19 cellular contexts compared by ENCODE assay signal in the genomic region with DNA sequence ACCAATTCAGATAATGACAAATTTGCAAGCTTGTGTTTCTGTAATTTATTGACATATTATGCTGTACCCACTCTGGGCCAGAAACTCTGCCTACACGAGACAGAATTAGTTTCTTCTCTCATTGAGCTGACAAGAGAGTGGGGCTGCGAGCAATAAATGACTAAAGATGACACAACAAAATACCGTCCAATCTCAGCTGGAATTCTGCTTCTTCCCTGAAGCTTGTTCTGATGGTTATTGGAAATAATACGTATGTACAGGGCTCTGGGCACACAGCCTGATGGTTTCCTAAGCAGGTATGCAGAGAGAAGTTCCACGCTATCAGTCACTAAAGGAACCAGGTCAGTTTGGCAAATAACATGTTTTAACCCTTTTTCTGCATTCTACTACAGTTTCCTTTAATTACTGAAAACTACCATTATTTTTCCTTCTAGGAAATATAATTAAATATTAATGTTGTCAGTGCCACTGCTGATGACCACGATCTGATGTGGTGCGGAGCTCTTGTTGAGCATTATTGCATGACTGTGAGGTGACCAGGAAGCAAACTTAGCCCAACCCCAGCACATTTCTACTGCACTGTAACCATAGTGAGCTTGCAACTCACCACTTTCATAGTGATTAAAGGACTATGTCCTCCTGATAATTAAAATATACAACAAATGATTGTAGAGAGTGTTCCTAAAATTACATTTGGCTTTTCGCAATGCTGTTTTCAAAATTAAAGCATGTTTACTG.
A peak's percentile ranks its signal among the peaks of the same experiment; 100 is the strongest.
DNase-seq lines count a peak whose midpoint lies in the region; ATAC-seq and TF ChIP-seq lines count a peak whose summit lies in the region.
"Had no signal": no experiment of that assay in that cellular context is flagged by ENCODE, and none has a peak within 500 bp of the region (broad histone marks: within the 10 kb centered on the region; RNA-seq: fewer than 3 reads in every experiment).

No MANE protein-coding gene starts in this region.

- WGBS in thyroid gland, 2 donors = 55 to 59% methylated on average over 8 of the region's 8 CpGs
- WGBS in testis, 2 donors = 91 to 92% methylated on average over 8 of the region's 8 CpGs

- TF ChIP-seq CTCF in mesothelial cell of epicardium (IDR thresholded peaks at IDR 0.05; ENCODE audit: unreplicated experiment) (no peak), thyroid gland (IDR thresholded peaks at IDR 0.05) (no peak), testis (IDR thresholded peaks at IDR 0.05) (no peak)

- no peaks in the 10 kb centered on the region for H3K27me3 Mint-ChIP-seq in mesothelial cell of epicardium (ENCODE audit: low read depth)
- H3K27me3 Mint-ChIP-seq: CD4-positive, alpha-beta T cell had no signal

- H3K27ac Mint-ChIP-seq in mesothelial cell of epicardium = peak overlapping the region; percentile 92
- H3K27ac Mint-ChIP-seq: CD4-positive, alpha-beta T cell had no signal

- ATAC-seq in left cardiac atrium = peak; percentile 34 to 74
- no peak for ATAC-seq in GM18870 (IDR thresholded peaks at IDR 0.05; ENCODE audit: unreplicated experiment)

- in situ Hi-C loops in KBM-7 (cut with MboI; ENCODE audit: low pct_unique_long_range_greater_than_20kb, low sequenced_read_pairs) = no loop called here

- no peaks in the 10 kb centered on the region for H3K36me3 ChIP-seq in thyroid gland
- no peaks in the 10 kb centered on the region for H3K36me3 ChIP-seq in testis (ENCODE audit: low read depth, missing control alignments)
- H3K36me3 ChIP-seq: BE2C, SJSA1 had no signal

- H3K27me3 ChIP-seq in thyroid gland (no peaks in the 10 kb centered on the region), testis (no peaks in the 10 kb centered on the region)
- H3K27me3 ChIP-seq: BE2C, SJSA1 had no signal

- H3K9me3 ChIP-seq in thyroid gland (no peaks in the 10 kb centered on the region), testis (no peaks in the 10 kb centered on the region)
- H3K9me3 ChIP-seq: BE2C, SJSA1 had no signal

- peaks cover 6% of the 10 kb centered on the region for H3K9me3 Mint-ChIP-seq in mesothelial cell of epicardium

- intact Hi-C loops in left cardiac atrium (cut with DNase I) = no loop called here
- intact Hi-C loops in thyroid gland (cut with DNase I) = no loop called here
- intact Hi-C loops in testis (cut with DNase I; ENCODE audit: low total_unique reads) = no loop called here

- H3K27ac ChIP-seq in thyroid gland = no peak overlapping the region
- H3K27ac ChIP-seq in testis = no peak overlapping the region
- H3K27ac ChIP-seq: SJSA1 had no signal

- DNase-seq in cerebellar cortex (ENCODE audit: low spot score) = peak; percentile 58
- no peak for DNase-seq in left cardiac atrium
- DNase-seq in mesothelial cell of epicardium (ENCODE audit: low spot score in 2 of 2, unreplicated experiment in 2 of 2) = no peak
- peak; percentile 6 to 9 for DNase-seq in thyroid gland
- no peak for DNase-seq in KBM-7
- no peak for DNase-seq in testis
- DNase-seq: BE2C; CD4-positive, alpha-beta T cell; DMS79 treated with DMSO at 0.1 percent for 48 hours; GOT3; MV-4-11; NCI-H1417 treated with DMSO at 0.1 percent for 48 hours; NCI-H1930; NCI-H2171; NCI-H446 treated with DMSO at 0.1 percent for 48 hours; NCI-H774; RPMI8226 had no signal

- H3K4me1 Mint-ChIP-seq in mesothelial cell of epicardium = peaks cover 20% of the 10 kb centered on the region

- TF ChIP-seq POLR2A in thyroid gland (IDR thresholded peaks at IDR 0.05) (no peak), testis (IDR thresholded peaks at IDR 0.05) (no peak)

- H3K4me1 ChIP-seq in thyroid gland = peaks cover 6 to 8% of the 10 kb centered on the region in 2 donors
- H3K4me1 ChIP-seq in testis = no peaks in the 10 kb centered on the region
- H3K4me1 ChIP-seq: BE2C, SJSA1 had no signal

- no peak overlapping the region for H3K4me3 Mint-ChIP-seq in mesothelial cell of epicardium
- H3K4me3 Mint-ChIP-seq: CD4-positive, alpha-beta T cell had no signal

- H3K4me3 ChIP-seq in thyroid gland (replicated peaks in 1 of 3) = no peak overlapping the region
- no peak overlapping the region for H3K4me3 ChIP-seq in testis
- H3K4me3 ChIP-seq: SJSA1 had no signal

- H3K36me3 Mint-ChIP-seq in mesothelial cell of epicardium = peaks cover 17% of the 10 kb centered on the region

Comparison
In these comparisons a context has a peak if more than half of its experiments do, and no peak if none do; other contexts are left out.
1. DNase-seq: peak in cerebellar cortex (single experiment) and thyroid gland (2 of 2); none in left cardiac atrium (single experiment), mesothelial cell of epicardium (0 of 2), KBM-7 (single experiment) and testis (single experiment).